4 cellular contexts compared by ENCODE assay signal in the genomic region with DNA sequence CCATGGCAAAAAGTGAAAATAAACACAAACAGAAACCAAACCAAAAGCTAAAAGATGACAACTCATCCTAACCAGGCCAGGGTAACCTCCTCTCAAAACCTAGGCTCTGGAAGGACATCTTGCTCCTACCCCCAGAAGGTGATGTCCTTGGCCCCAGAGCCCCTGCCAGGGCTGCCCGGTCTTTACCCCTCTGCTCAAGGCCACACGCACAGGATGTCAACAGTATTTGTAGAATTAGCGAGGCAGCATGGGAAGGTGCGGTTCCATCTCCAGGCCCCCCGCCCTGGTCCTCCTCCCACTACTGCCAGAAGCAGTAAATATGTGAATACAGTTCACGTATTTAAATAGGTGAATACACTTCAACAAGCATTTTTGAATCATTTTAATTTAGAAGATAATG.
DNase-seq lines count a peak whose midpoint lies in the region; ATAC-seq, FAIRE-seq and TF ChIP-seq lines count a peak whose summit lies in the region.
"Not testable (repeated sequence)": the region's sequence is repeated elsewhere in the genome, so short reads cannot be mapped to it uniquely, and the experiment has no call there.

No MANE protein-coding gene starts in this region.

- not testable (repeated sequence) for H3K36me3 ChIP-seq in HepG2 (replicated peaks in 1 of 2; ENCODE audit: control insufficient read depth in 1 of 2, insufficient read depth in 2 of 2, low read length in 2 of 2)

- H3K4me3 ChIP-seq in HepG2 (replicated peaks in 1 of 3; ENCODE audit: insufficient read depth in 1 of 3, low read depth in 2 of 3, low read length in 3 of 3) = not testable (repeated sequence)

- WGBS in HepG2 (ENCODE audit: low lambda C conversion rate) = 18% methylated on average over 4 of the region's 6 CpGs

- not testable (repeated sequence) for H3K9ac ChIP-seq in HepG2 (ENCODE audit: insufficient read depth, low read depth, low read length)

- not testable (repeated sequence) for TF ChIP-seq CTCF in CD4-positive, alpha-beta T cell (IDR thresholded peaks at IDR 0.05); HepG2 (CRISPR knock-in tag; IDR thresholded peaks at IDR 0.05)

- not testable (repeated sequence) for H3K27me3 ChIP-seq in CD4-positive, alpha-beta T cell (ENCODE audit: control insufficient read depth, insufficient read depth, low read length); HepG2 (ENCODE audit: control insufficient read depth in 1 of 2, insufficient read depth in 2 of 2, low read length in 2 of 2)

- not testable (repeated sequence) for FAIRE-seq in HepG2 (lab: Jason Lieb, UNC)
- peak; percentile 94 for FAIRE-seq in urothelium cell line (lab: Jason Lieb, UNC)

- not testable (repeated sequence) for H3K27me3 Mint-ChIP-seq in CD4-positive, alpha-beta T cell; activated T-cell treated with anti-CD3 and anti-CD28 coated beads, Interleukin-2, amount 50 U/mL, for 24 hours

- H3K9me3 Mint-ChIP-seq in CD4-positive, alpha-beta T cell; activated T-cell treated with anti-CD3 and anti-CD28 coated beads, Interleukin-2, amount 50 U/mL, for 24 hours: not testable (repeated sequence)

- intact Hi-C loops in CD4-positive, alpha-beta T cell (cut with DNase I, micrococcal nuclease); HepG2 (cut with micrococcal nuclease; ENCODE audit: unreplicated experiment): not testable (repeated sequence)

- H3K4me1 Mint-ChIP-seq in CD4-positive, alpha-beta T cell (ENCODE audit: low read depth) = peaks cover 28% of the 10 kb centered on the region
- H3K4me1 Mint-ChIP-seq in activated T-cell treated with anti-CD3 and anti-CD28 coated beads, Interleukin-2, amount 50 U/mL, for 24 hours (ENCODE audit: low read depth) = peaks cover 18% of the 10 kb centered on the region

- not testable (repeated sequence) for H3K9me3 ChIP-seq in CD4-positive, alpha-beta T cell (ENCODE audit: control insufficient read depth, low read length); HepG2 (ENCODE audit: low read length)

- TF ChIP-seq RAD21 in HepG2 (CRISPR knock-in tag; IDR thresholded peaks at IDR 0.05) = not testable (repeated sequence)

- H3K27ac Mint-ChIP-seq in CD4-positive, alpha-beta T cell = peak overlapping the region; percentile 75
- peak overlapping the region; percentile 44 for H3K27ac Mint-ChIP-seq in activated T-cell treated with anti-CD3 and anti-CD28 coated beads, Interleukin-2, amount 50 U/mL, for 24 hours

- H3K27ac ChIP-seq in CD4-positive, alpha-beta T cell (ENCODE audit: low read depth, low read length) = not testable (repeated sequence)
- peak overlapping the region; percentile 79 for H3K27ac ChIP-seq in HepG2 (ENCODE audit: extremely low read length, insufficient read depth, low read length)

- not testable (repeated sequence) for DNase-seq in CD4-positive, alpha-beta T cell; activated T-cell treated with anti-CD3 and anti-CD28 coated beads, Interleukin-2, amount 50 U/mL, for 24 hours; HepG2 (ENCODE audit: low spot score); urothelium cell line (ENCODE audit: low spot score)

- not testable (repeated sequence) for H3K4me3 Mint-ChIP-seq in CD4-positive, alpha-beta T cell; activated T-cell treated with anti-CD3 and anti-CD28 coated beads, Interleukin-2, amount 50 U/mL, for 24 hours

- TF ChIP-seq POLR2A in HepG2 (IDR thresholded peaks at IDR 0.05; ENCODE audit: insufficient read depth in 1 of 2, low read depth in 2 of 2, low read length in 2 of 2) = not testable (repeated sequence)

- BruUV-seq in HepG2 (replicated peaks; lab: Mats Ljungman, UMichigan) = not testable (repeated sequence)

- in situ Hi-C loops in HepG2 (cut with HindIII; ENCODE audit: extremely low pct_ligation_motif_present, low pct_unique_long_range_greater_than_20kb) = not testable (repeated sequence)

- H3K4me1 ChIP-seq in HepG2 (ENCODE audit: insufficient read depth, low read length) = peaks cover 56% of the 10 kb centered on the region

- not testable (repeated sequence) for ATAC-seq in CD4-positive, alpha-beta T cell (ENCODE audit: poor library complexity); HepG2

- H4K20me1 ChIP-seq in HepG2 (ENCODE audit: insufficient read depth, low read length) = not testable (repeated sequence)

- H3K79me2 ChIP-seq in HepG2 (ENCODE audit: insufficient read depth, low read length) = not testable (repeated sequence)

- H2AFZ ChIP-seq in HepG2 (ENCODE audit: low read length) = not testable (repeated sequence)

- CTCF ChIA-PET in CD4-positive, alpha-beta T cell (lab: Charles Lee); HepG2 (lab: Yijun Ruan, JAX; ENCODE audit: low intra/inter-chr PET ratio, low total read pairs): not testable (repeated sequence)

- TF ChIP-seq EP300 in HepG2 (IDR thresholded peaks at IDR 0.05; ENCODE audit: low read depth in 2 of 2, low read length in 2 of 2) = peak in 1 of 2 experiments; percentile 45; a peak in 1 of 4 replicates
- not testable (repeated sequence) for TF ChIP-seq EP300 in HepG2 (CRISPR knock-in tag; IDR thresholded peaks at IDR 0.05; ENCODE audit: borderline replicate concordance)

- H3K36me3 Mint-ChIP-seq in CD4-positive, alpha-beta T cell (ENCODE audit: low read depth) = peaks cover 53% of the 10 kb centered on the region
- H3K36me3 Mint-ChIP-seq in activated T-cell treated with anti-CD3 and anti-CD28 coated beads, Interleukin-2, amount 50 U/mL, for 24 hours (ENCODE audit: low read depth) = peaks cover 38% of the 10 kb centered on the region

- 0 out of 2 replicates have a peak overlapping the region, but pooled peaks have one; percentile 12 for H3K4me2 ChIP-seq in HepG2 (ENCODE audit: low read depth, low read length)

- POLR2A ChIA-PET in CD4-positive, alpha-beta T cell (lab: Charles Lee); HepG2 (lab: Yijun Ruan, JAX): not testable (repeated sequence)

TF ChIP-seq in HepG2, 621 proteins besides CTCF, POLR2A, EP300 and RAD21 (continues in another document):
- peak; percentile 32; the same call in 1 of the 2 replicates for TF ChIP-seq HDAC2 (CRISPR knock-in tag; IDR thresholded peaks at IDR 0.05)
- TF ChIP-seq, protein P1, sequence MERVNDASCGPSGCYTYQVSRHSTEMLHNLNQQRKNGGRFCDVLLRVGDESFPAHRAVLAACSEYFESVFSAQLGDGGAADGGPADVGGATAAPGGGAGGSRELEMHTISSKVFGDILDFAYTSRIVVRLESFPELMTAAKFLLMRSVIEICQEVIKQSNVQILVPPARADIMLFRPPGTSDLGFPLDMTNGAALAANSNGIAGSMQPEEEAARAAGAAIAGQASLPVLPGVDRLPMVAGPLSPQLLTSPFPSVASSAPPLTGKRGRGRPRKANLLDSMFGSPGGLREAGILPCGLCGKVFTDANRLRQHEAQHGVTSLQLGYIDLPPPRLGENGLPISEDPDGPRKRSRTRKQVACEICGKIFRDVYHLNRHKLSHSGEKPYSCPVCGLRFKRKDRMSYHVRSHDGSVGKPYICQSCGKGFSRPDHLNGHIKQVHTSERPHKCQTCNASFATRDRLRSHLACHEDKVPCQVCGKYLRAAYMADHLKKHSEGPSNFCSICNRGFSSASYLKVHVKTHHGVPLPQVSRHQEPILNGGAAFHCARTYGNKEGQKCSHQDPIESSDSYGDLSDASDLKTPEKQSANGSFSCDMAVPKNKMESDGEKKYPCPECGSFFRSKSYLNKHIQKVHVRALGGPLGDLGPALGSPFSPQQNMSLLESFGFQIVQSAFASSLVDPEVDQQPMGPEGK (CRISPR knock-in tag; IDR thresholded peaks at IDR 0.05) = peak; percentile 70; the same call in 1 of the 2 replicates
- TF ChIP-seq, protein P2, sequence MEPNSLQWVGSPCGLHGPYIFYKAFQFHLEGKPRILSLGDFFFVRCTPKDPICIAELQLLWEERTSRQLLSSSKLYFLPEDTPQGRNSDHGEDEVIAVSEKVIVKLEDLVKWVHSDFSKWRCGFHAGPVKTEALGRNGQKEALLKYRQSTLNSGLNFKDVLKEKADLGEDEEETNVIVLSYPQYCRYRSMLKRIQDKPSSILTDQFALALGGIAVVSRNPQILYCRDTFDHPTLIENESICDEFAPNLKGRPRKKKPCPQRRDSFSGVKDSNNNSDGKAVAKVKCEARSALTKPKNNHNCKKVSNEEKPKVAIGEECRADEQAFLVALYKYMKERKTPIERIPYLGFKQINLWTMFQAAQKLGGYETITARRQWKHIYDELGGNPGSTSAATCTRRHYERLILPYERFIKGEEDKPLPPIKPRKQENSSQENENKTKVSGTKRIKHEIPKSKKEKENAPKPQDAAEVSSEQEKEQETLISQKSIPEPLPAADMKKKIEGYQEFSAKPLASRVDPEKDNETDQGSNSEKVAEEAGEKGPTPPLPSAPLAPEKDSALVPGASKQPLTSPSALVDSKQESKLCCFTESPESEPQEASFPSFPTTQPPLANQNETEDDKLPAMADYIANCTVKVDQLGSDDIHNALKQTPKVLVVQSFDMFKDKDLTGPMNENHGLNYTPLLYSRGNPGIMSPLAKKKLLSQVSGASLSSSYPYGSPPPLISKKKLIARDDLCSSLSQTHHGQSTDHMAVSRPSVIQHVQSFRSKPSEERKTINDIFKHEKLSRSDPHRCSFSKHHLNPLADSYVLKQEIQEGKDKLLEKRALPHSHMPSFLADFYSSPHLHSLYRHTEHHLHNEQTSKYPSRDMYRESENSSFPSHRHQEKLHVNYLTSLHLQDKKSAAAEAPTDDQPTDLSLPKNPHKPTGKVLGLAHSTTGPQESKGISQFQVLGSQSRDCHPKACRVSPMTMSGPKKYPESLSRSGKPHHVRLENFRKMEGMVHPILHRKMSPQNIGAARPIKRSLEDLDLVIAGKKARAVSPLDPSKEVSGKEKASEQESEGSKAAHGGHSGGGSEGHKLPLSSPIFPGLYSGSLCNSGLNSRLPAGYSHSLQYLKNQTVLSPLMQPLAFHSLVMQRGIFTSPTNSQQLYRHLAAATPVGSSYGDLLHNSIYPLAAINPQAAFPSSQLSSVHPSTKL (CRISPR knock-in tag; IDR thresholded peaks at IDR 0.05) = peak; percentile 73
- peak; percentile 53; the same call in 1 of the 2 replicates for TF ChIP-seq HOXA3 (CRISPR knock-in tag; IDR thresholded peaks at IDR 0.05)
- peak; percentile 67 for TF ChIP-seq NCOA2 (CRISPR knock-in tag; IDR thresholded peaks at IDR 0.05)
- TF ChIP-seq KDM6A (CRISPR knock-in tag; IDR thresholded peaks at IDR 0.05; ENCODE audit: low read depth) = 0 out of 2 replicates have a peak, but pooled peaks have one; percentile 23
- peak; percentile 69; the same call in 1 of the 2 replicates for TF ChIP-seq GATAD2A (CRISPR knock-in tag; IDR thresholded peaks at IDR 0.05)
- 0 out of 2 replicates have a peak, but pooled peaks have one; percentile 47 for TF ChIP-seq HDAC1 (CRISPR knock-in tag; IDR thresholded peaks at IDR 0.05)
- TF ChIP-seq MYC (CRISPR knock-in tag; IDR thresholded peaks at IDR 0.05; ENCODE audit: borderline replicate concordance) = peak; percentile 32; the same call in 1 of the 2 replicates
- TF ChIP-seq NR2F6 (IDR thresholded peaks at IDR 0.05) = peak; percentile 61
- peak; percentile 80 for TF ChIP-seq NR2F6 (CRISPR knock-in tag; IDR thresholded peaks at IDR 0.05)
